In genomic region chr15:58474741-58475323, GRCh38 we compare ENCODE assay signal across 11 cellular contexts. TPM values are rescaled to one million over a fixed set of nuclear protein-coding genes. Genes with fewer than 3 reads are reported as not detected.
DNase-seq lines count a peak whose midpoint lies in the region; ATAC-seq lines count a peak whose summit lies in the region.
"Had no signal": no experiment of that assay in that cellular context is flagged by ENCODE, and none has a peak within 500 bp of the region (broad histone marks: within the 10 kb centered on the region; RNA-seq: fewer than 3 reads in every experiment).

No MANE protein-coding gene starts in this region.

- no peaks in the 10 kb centered on the region for H3K27me3 ChIP-seq in BLaER1 treated with 17β-estradiol and CSF1 and Interleukin-3, amounts not matched to agents 10 nM and 100 nM

- no peaks in the 10 kb centered on the region for H3K27me3 Mint-ChIP-seq in activated CD8-positive, alpha-beta T cell treated with anti-CD3 and anti-CD28 coated beads, Interleukin-2, amount 10 ng/mL, durations not matched to agents 7 days and 5 days (ENCODE audit: low read depth)

- H3K9me3 Mint-ChIP-seq in activated CD8-positive, alpha-beta T cell treated with anti-CD3 and anti-CD28 coated beads, Interleukin-2, amount 10 ng/mL, durations not matched to agents 7 days and 5 days (ENCODE audit: insufficient read depth) = no peaks in the 10 kb centered on the region

- H3K27ac Mint-ChIP-seq in activated CD8-positive, alpha-beta T cell treated with anti-CD3 and anti-CD28 coated beads, Interleukin-2, amount 10 ng/mL, durations not matched to agents 7 days and 5 days = peak overlapping the region; percentile 95

- POLR2A ChIA-PET in activated CD8-positive, alpha-beta T cell treated with anti-CD3 and anti-CD28 coated beads, Interleukin-2, amount 10 ng/mL, durations not matched to agents 7 days and 5 days (lab: Charles Lee) = interaction anchor here (0.5 to 7.8 kb wide), 4 partner anchors 10 to 278 kb away, joined by 3 to 45 read pairs (median 11); no protein-coding TSS in a partner anchor

- peak overlapping the region; percentile 47 to 99 (median 97); a peak in 21 of 22 replicates for H3K27ac ChIP-seq in BLaER1 treated with 17β-estradiol and CSF1 and Interleukin-3, amounts not matched to agents 10 nM and 100 nM
- H3K27ac ChIP-seq in mesodermal cell (ENCODE audit: low read depth, low read length, severe bottlenecking) = peak overlapping the region; percentile 45

- no peaks in the 10 kb centered on the region for H3K36me3 ChIP-seq in BLaER1 treated with 17β-estradiol and CSF1 and Interleukin-3, amounts not matched to agents 10 nM and 100 nM
- no peaks in the 10 kb centered on the region for H3K36me3 ChIP-seq in mesodermal cell (ENCODE audit: control insufficient read depth, insufficient read depth, low read length)

- H3K4me1 Mint-ChIP-seq in activated CD8-positive, alpha-beta T cell treated with anti-CD3 and anti-CD28 coated beads, Interleukin-2, amount 10 ng/mL, durations not matched to agents 7 days and 5 days (ENCODE audit: low read depth) = peaks cover 84% of the 10 kb centered on the region

- H3K4me1 ChIP-seq in BLaER1 treated with 17β-estradiol and CSF1 and Interleukin-3, amounts not matched to agents 10 nM and 100 nM = peaks cover 90 to 100% (median 98%) of the 10 kb centered on the region in 10 experiments
- H3K4me1 ChIP-seq in mesodermal cell (ENCODE audit: control insufficient read depth, insufficient read depth, low read length, poor library complexity, severe bottlenecking) = peaks cover 47% of the 10 kb centered on the region

- no peak for ATAC-seq in activated CD8-positive, alpha-beta T cell treated with anti-CD3 and anti-CD28 coated beads, Interleukin-2, amount 10 ng/mL, durations not matched to agents 7 days and 5 days
- no peak for ATAC-seq in GM21360 (IDR thresholded peaks at IDR 0.05; ENCODE audit: unreplicated experiment)
- ATAC-seq in GM21723 (IDR thresholded peaks at IDR 0.05; ENCODE audit: unreplicated experiment) = no peak
- no peak for ATAC-seq in GM19397 (IDR thresholded peaks at IDR 0.05; ENCODE audit: unreplicated experiment)

- H3K4me3 Mint-ChIP-seq in activated CD8-positive, alpha-beta T cell treated with anti-CD3 and anti-CD28 coated beads, Interleukin-2, amount 10 ng/mL, durations not matched to agents 7 days and 5 days = peak overlapping the region; percentile 44

- peak overlapping the region; percentile 78 to 98 (median 92) for H3K4me2 ChIP-seq in BLaER1 treated with 17β-estradiol and CSF1 and Interleukin-3, amounts not matched to agents 10 nM and 100 nM

- CTCF ChIA-PET in activated CD8-positive, alpha-beta T cell treated with anti-CD3 and anti-CD28 coated beads, Interleukin-2, amount 10 ng/mL, durations not matched to agents 7 days and 5 days (lab: Charles Lee) = interaction anchor here (1.1 to 4.2 kb wide), 4 partner anchors 9 to 42 kb away, joined by 3 to 17 read pairs (median 9); no protein-coding TSS in a partner anchor

- H4K20me1 ChIP-seq in BLaER1 treated with 17β-estradiol and CSF1 and Interleukin-3, amounts not matched to agents 10 nM and 100 nM = no peaks in the 10 kb centered on the region

- H3K4me3 ChIP-seq in BLaER1 treated with 17β-estradiol and CSF1 and Interleukin-3, amounts not matched to agents 10 nM and 100 nM = peak overlapping the region in 8 of 10 experiments; percentile 23 to 64 (median 51); a peak in 15 of 20 replicates
- H3K4me3 ChIP-seq in mesodermal cell (ENCODE audit: extremely low read depth, insufficient read depth, low read length, poor library complexity, severe bottlenecking) = no peak overlapping the region
- H3K4me3 ChIP-seq: K562 had no signal

- H3K9ac ChIP-seq in BLaER1 treated with 17β-estradiol and CSF1 and Interleukin-3, amounts not matched to agents 10 nM and 100 nM = peak overlapping the region in 10 of 11 experiments; percentile 53 to 90 (median 84); a peak in 20 of 22 replicates

- WGBS in mesodermal cell (ENCODE audit: insufficient coverage in 2 of 2), 2 experiments = 89 to 100% methylated on average over 1 of the region's 1 CpG

- peaks cover 0 to 7% (median 0%) of the 10 kb centered on the region in 11 experiments; a peak in 5 of 22 replicates for H3K9me3 ChIP-seq in BLaER1 treated with 17β-estradiol and CSF1 and Interleukin-3, amounts not matched to agents 10 nM and 100 nM (replicated peaks in 1 of 11)
- no peaks in the 10 kb centered on the region for H3K9me3 ChIP-seq in mesodermal cell (ENCODE audit: control insufficient read depth, low read length)

- DNase-seq in GDM1 (lab: John Stamatoyannopoulos, UW) (peak; percentile 16), NCI-H1105 treated with DMSO at 0.1 percent for 48 hours (lab: John Stamatoyannopoulos, UW) (no peak)
- no peak for DNase-seq in activated CD8-positive, alpha-beta T cell treated with anti-CD3 and anti-CD28 coated beads, Interleukin-2, amount 10 ng/mL, durations not matched to agents 7 days and 5 days

- H3K36me3 Mint-ChIP-seq in activated CD8-positive, alpha-beta T cell treated with anti-CD3 and anti-CD28 coated beads, Interleukin-2, amount 10 ng/mL, durations not matched to agents 7 days and 5 days (ENCODE audit: low read depth) = peaks cover 27% of the 10 kb centered on the region

RNA-seq across cellular contexts. Expression of gene LIPC, which starts 43.0 kb away (rescaled TPM):
- 1 to 10 TPM; 4.1 to 4.4 TPM for total RNA-seq in activated CD8-positive, alpha-beta T cell treated with anti-CD3 and anti-CD28 coated beads, Interleukin-2, amount 10 ng/mL, durations not matched to agents 7 days and 5 days
- polyA plus RNA-seq in mesodermal cell (2013, experiment 1 of 2) = not detected
- not detected for polyA plus RNA-seq in mesodermal cell (2013, experiment 2 of 2)
- total RNA-seq: lung microvascular endothelial cell, temporal lobe had no signal
